8 cellular contexts compared by ENCODE assay signal in genomic region chr4:76179398-76180318, GRCh38. TPM values are rescaled to one million over a fixed set of nuclear protein-coding genes. Genes with fewer than 3 reads are reported as not detected.
DNase-seq lines count a peak whose midpoint lies in the region; ATAC-seq lines count a peak whose summit lies in the region.

No MANE protein-coding gene starts in this region.

- H2BK5ac ChIP-seq in mesenchymal stem cell (ENCODE audit: low read depth, low read length, poor library complexity, severe bottlenecking) = no peak overlapping the region

- H3K27ac Mint-ChIP-seq in CD4-positive, CD25-positive, alpha-beta regulatory T cell = peak overlapping the region in 1 of 3 donors; percentile 29
- H3K27ac Mint-ChIP-seq in activated CD4-positive, alpha-beta memory T cell treated with anti-CD3 and anti-CD28 coated beads, Interleukin-2, amount 10 ng/mL, durations not matched to agents 7 days and 5 days = no peak overlapping the region

- H4K8ac ChIP-seq in mesenchymal stem cell (ENCODE audit: low read length) = no peak overlapping the region

- WGBS in mesenchymal stem cell = 64% methylated on average over 11 of the region's 11 CpGs

- H3K4me3 Mint-ChIP-seq in CD4-positive, CD25-positive, alpha-beta regulatory T cell = no peak overlapping the region
- no peak overlapping the region for H3K4me3 Mint-ChIP-seq in activated CD4-positive, alpha-beta memory T cell treated with anti-CD3 and anti-CD28 coated beads, Interleukin-2, amount 10 ng/mL, durations not matched to agents 7 days and 5 days

- H3K9me3 ChIP-seq in CD4-positive, CD25-positive, alpha-beta regulatory T cell (ENCODE audit: control insufficient read depth in 2 of 2, low read length in 2 of 2) = no peaks in the 10 kb centered on the region
- no peaks in the 10 kb centered on the region for H3K9me3 ChIP-seq in effector memory CD4-positive, alpha-beta T cell (ENCODE audit: control insufficient read depth, low read length)
- H3K9me3 ChIP-seq in mesenchymal stem cell (ENCODE audit: control insufficient read depth, low read length) = no peaks in the 10 kb centered on the region

- H3K4me1 Mint-ChIP-seq in CD4-positive, CD25-positive, alpha-beta regulatory T cell = peaks cover 0 to 5% (median 1%) of the 10 kb centered on the region in 4 donors
- no peaks in the 10 kb centered on the region for H3K4me1 Mint-ChIP-seq in activated CD4-positive, alpha-beta memory T cell treated with anti-CD3 and anti-CD28 coated beads, Interleukin-2, amount 10 ng/mL, durations not matched to agents 7 days and 5 days

- H3K4me2 ChIP-seq in mesenchymal stem cell (ENCODE audit: low read length, poor library complexity, severe bottlenecking) = no peak overlapping the region

- H3K4me1 ChIP-seq in CD4-positive, CD25-positive, alpha-beta regulatory T cell (ENCODE audit: control insufficient read depth, insufficient read depth, low read length, poor library complexity, severe bottlenecking) = no peaks in the 10 kb centered on the region
- H3K4me1 ChIP-seq in effector memory CD4-positive, alpha-beta T cell (ENCODE audit: control insufficient read depth, insufficient read depth, low read length, poor library complexity, severe bottlenecking) = no peaks in the 10 kb centered on the region
- no peaks in the 10 kb centered on the region for H3K4me1 ChIP-seq in mesenchymal stem cell (ENCODE audit: control insufficient read depth, insufficient read depth, low read depth, low read length)

- peak; percentile 54 to 82 (median 69) for DNase-seq in CD4-positive, CD25-positive, alpha-beta regulatory T cell
- DNase-seq in NCI-H82 treated with DMSO at 0.1 percent for 48 hours (lab: John Stamatoyannopoulos, UW; ENCODE audit: unreplicated experiment) = peak; percentile 38
- peak; percentile 84 for DNase-seq in activated CD4-positive, alpha-beta memory T cell treated with anti-CD3 and anti-CD28 coated beads, Interleukin-2, amount 10 ng/mL, durations not matched to agents 7 days and 5 days
- DNase-seq in effector memory CD4-positive, alpha-beta T cell = peak; percentile 54 to 71 (median 57)
- DNase-seq in mesenchymal stem cell = peak; percentile 81
- peak; percentile 57 to 59 for DNase-seq in stimulated activated CD8-positive, alpha-beta memory T cell treated with anti-CD3 and anti-CD28 coated beads, Interleukin-15, amount 100 ng/mL, for 48 hours (ENCODE audit: low read depth in 2 of 2)

- H3K18ac ChIP-seq in mesenchymal stem cell (ENCODE audit: low read depth in 1 of 2, low read length in 2 of 2) = no peak overlapping the region

- CTCF ChIA-PET in activated CD4-positive, alpha-beta memory T cell treated with anti-CD3 and anti-CD28 coated beads, Interleukin-2, amount 10 ng/mL, durations not matched to agents 7 days and 5 days (lab: Charles Lee) = interaction anchor here (0.6 to 8.5 kb wide), 41 partner anchors 9 to 328 kb away, joined by 3 to 238 read pairs (median 4); partner anchors contain the start of genes NUP54 and STBD1

- H3K79me1 ChIP-seq in mesenchymal stem cell (replicated peaks; ENCODE audit: low read length, poor library complexity, severe bottlenecking) = peaks cover 32% of the 10 kb centered on the region

- H3K4ac ChIP-seq in mesenchymal stem cell (ENCODE audit: low read depth in 1 of 2, low read length in 2 of 2) = no peak overlapping the region

- H3K9ac ChIP-seq in mesenchymal stem cell (ENCODE audit: low read length) = peak overlapping the region; percentile 28

- no peaks in the 10 kb centered on the region for H3K27me3 ChIP-seq in CD4-positive, CD25-positive, alpha-beta regulatory T cell (ENCODE audit: control insufficient read depth, insufficient read depth, low read length)
- H3K27me3 ChIP-seq in effector memory CD4-positive, alpha-beta T cell (replicated peaks; ENCODE audit: control insufficient read depth, insufficient read depth, low read length, poor library complexity, severe bottlenecking) = no peaks in the 10 kb centered on the region
- no peaks in the 10 kb centered on the region for H3K27me3 ChIP-seq in mesenchymal stem cell (ENCODE audit: control insufficient read depth in 1 of 2, insufficient read depth in 1 of 2, low read length in 2 of 2)

- peak; percentile 73 to 78 for ATAC-seq in CD4-positive, CD25-positive, alpha-beta regulatory T cell (ENCODE audit: low read depth in 2 of 2)
- peak; percentile 74 for ATAC-seq in GM19397 (IDR thresholded peaks at IDR 0.05; ENCODE audit: unreplicated experiment)
- peak; percentile 75 for ATAC-seq in HG03571 (IDR thresholded peaks at IDR 0.05; ENCODE audit: unreplicated experiment)

- H4K91ac ChIP-seq in mesenchymal stem cell (ENCODE audit: low read length) = no peak overlapping the region

- H2BK120ac ChIP-seq in mesenchymal stem cell (ENCODE audit: low read depth, low read length) = no peak overlapping the region

- H3K36me3 ChIP-seq in CD4-positive, CD25-positive, alpha-beta regulatory T cell (ENCODE audit: control insufficient read depth, insufficient read depth, low read length) = peaks cover 9% of the 10 kb centered on the region
- H3K36me3 ChIP-seq in effector memory CD4-positive, alpha-beta T cell (ENCODE audit: control insufficient read depth, insufficient read depth, low read length) = peaks cover 14% of the 10 kb centered on the region
- H3K36me3 ChIP-seq in mesenchymal stem cell (ENCODE audit: control insufficient read depth in 1 of 2, insufficient read depth in 2 of 2, low read depth in 1 of 2, low read length in 2 of 2) = peaks cover 4 to 62% of the 10 kb centered on the region in 2 experiments

- no peak overlapping the region for H3K4me3 ChIP-seq in CD4-positive, CD25-positive, alpha-beta regulatory T cell (ENCODE audit: low read depth, low read length)
- H3K4me3 ChIP-seq in effector memory CD4-positive, alpha-beta T cell (ENCODE audit: insufficient read depth, low read depth, low read length, poor library complexity, severe bottlenecking) = no peak overlapping the region
- H3K4me3 ChIP-seq in mesenchymal stem cell (ENCODE audit: insufficient read depth in 1 of 2, low read depth in 1 of 2, low read length in 2 of 2) = no peak overlapping the region

- no peak overlapping the region for H2AFZ ChIP-seq in mesenchymal stem cell (ENCODE audit: low read depth, low read length)

- H2AK5ac ChIP-seq in mesenchymal stem cell (ENCODE audit: low read length, severe bottlenecking) = no peak overlapping the region

- no peak overlapping the region for H2BK15ac ChIP-seq in mesenchymal stem cell (ENCODE audit: low read depth, poor library complexity, severe bottlenecking)

- H3K27me3 Mint-ChIP-seq in CD4-positive, CD25-positive, alpha-beta regulatory T cell = no peaks in the 10 kb centered on the region
- no peaks in the 10 kb centered on the region for H3K27me3 Mint-ChIP-seq in activated CD4-positive, alpha-beta memory T cell treated with anti-CD3 and anti-CD28 coated beads, Interleukin-2, amount 10 ng/mL, durations not matched to agents 7 days and 5 days

- no peak overlapping the region for H3K27ac ChIP-seq in CD4-positive, CD25-positive, alpha-beta regulatory T cell (ENCODE audit: insufficient read depth, low read length, poor library complexity, severe bottlenecking)
- H3K27ac ChIP-seq in effector memory CD4-positive, alpha-beta T cell (ENCODE audit: insufficient read depth, low read length, poor library complexity, severe bottlenecking) = no peak overlapping the region
- H3K27ac ChIP-seq in mesenchymal stem cell (ENCODE audit: low read length, poor library complexity, severe bottlenecking) = no peak overlapping the region

- no peaks in the 10 kb centered on the region for H3K9me3 Mint-ChIP-seq in CD4-positive, CD25-positive, alpha-beta regulatory T cell
- H3K9me3 Mint-ChIP-seq in activated CD4-positive, alpha-beta memory T cell treated with anti-CD3 and anti-CD28 coated beads, Interleukin-2, amount 10 ng/mL, durations not matched to agents 7 days and 5 days = no peaks in the 10 kb centered on the region

- H2BK12ac ChIP-seq in mesenchymal stem cell (ENCODE audit: low read length in 2 of 2) = no peak overlapping the region

- H3K14ac ChIP-seq in mesenchymal stem cell (ENCODE audit: low read length in 2 of 2) = no peak overlapping the region

- peaks cover 15% of the 10 kb centered on the region for H3K36me3 Mint-ChIP-seq in CD4-positive, CD25-positive, alpha-beta regulatory T cell
- H3K36me3 Mint-ChIP-seq in activated CD4-positive, alpha-beta memory T cell treated with anti-CD3 and anti-CD28 coated beads, Interleukin-2, amount 10 ng/mL, durations not matched to agents 7 days and 5 days (ENCODE audit: low read depth) = peaks cover 7% of the 10 kb centered on the region

- H3K23ac ChIP-seq in mesenchymal stem cell (ENCODE audit: low read length in 2 of 2) = no peak overlapping the region

- POLR2A ChIA-PET in activated CD4-positive, alpha-beta memory T cell treated with anti-CD3 and anti-CD28 coated beads, Interleukin-2, amount 10 ng/mL, durations not matched to agents 7 days and 5 days (lab: Charles Lee) = interaction anchor here (1.2 to 1.6 kb wide), 2 partner anchors 127 to 198 kb away, joined by 3 to 5 read pairs; partner anchors contain the start of gene STBD1

RNA-seq across cellular contexts. Expression of gene NUP54, which starts 31.5 kb away (rescaled TPM):
- 74.8 TPM for total RNA-seq in CD4-positive, CD25-positive, alpha-beta regulatory T cell
- 10 to 100 TPM; 35.4 to 48.3 (median 39.5) TPM for polyA plus RNA-seq in CD4-positive, CD25-positive, alpha-beta regulatory T cell
- total RNA-seq in activated CD4-positive, alpha-beta memory T cell treated with anti-CD3 and anti-CD28 coated beads, Interleukin-2, amount 10 ng/mL, durations not matched to agents 7 days and 5 days = 10 to 100 TPM; 48.9 to 58.6 TPM
- polyA plus RNA-seq in mesenchymal stem cell (2013, experiment 1 of 2) = 20.8 TPM
- 21.2 TPM for polyA plus RNA-seq in mesenchymal stem cell (2013, experiment 2 of 2)

RNA-seq across cellular contexts. Expression of gene SCARB2, which starts 34.0 kb away (rescaled TPM):
- total RNA-seq in CD4-positive, CD25-positive, alpha-beta regulatory T cell = 21.2 TPM
- 10 to 100 TPM in 2 of 4 donors, 1 to 10 TPM in 2; 8.0 to 14.3 (median 9.3) TPM for polyA plus RNA-seq in CD4-positive, CD25-positive, alpha-beta regulatory T cell
- 10 to 100 TPM; 22.3 to 23.2 TPM for total RNA-seq in activated CD4-positive, alpha-beta memory T cell treated with anti-CD3 and anti-CD28 coated beads, Interleukin-2, amount 10 ng/mL, durations not matched to agents 7 days and 5 days
- polyA plus RNA-seq in mesenchymal stem cell (2013, experiment 1 of 2) = 254 TPM
- 261 TPM for polyA plus RNA-seq in mesenchymal stem cell (2013, experiment 2 of 2)
